ENCODE assay signal across 14 cellular contexts in the genomic region with DNA sequence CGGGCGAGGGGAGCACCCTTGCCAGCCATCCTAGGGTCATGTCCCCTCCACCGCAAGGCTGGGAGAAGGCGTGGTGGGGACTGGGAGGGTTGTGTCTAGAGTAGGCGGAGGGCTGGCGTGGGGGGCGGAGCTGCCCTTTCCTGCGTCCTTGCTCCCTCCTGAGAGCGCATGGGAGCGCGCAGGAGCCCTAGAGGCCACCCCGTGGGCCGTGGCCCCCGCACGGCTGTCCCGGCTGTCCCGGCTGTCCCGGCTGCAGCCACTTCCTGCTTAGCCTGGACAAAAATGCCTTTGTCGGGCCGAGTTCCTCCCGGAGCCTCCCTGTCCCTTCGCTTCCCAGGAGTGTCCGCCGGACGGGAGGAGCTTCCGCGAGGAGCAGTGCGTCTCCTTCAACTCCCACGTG. TPM values are rescaled to one million over a fixed set of nuclear protein-coding genes. Genes with fewer than 3 reads are reported as not detected.
DNase-seq lines count a peak whose midpoint lies in the region; ATAC-seq, FAIRE-seq and TF ChIP-seq lines count a peak whose summit lies in the region.
"Had no signal": no experiment of that assay in that cellular context is flagged by ENCODE, and none has a peak within 500 bp of the region (broad histone marks: within the 10 kb centered on the region; RNA-seq: fewer than 3 reads in every experiment).

No MANE protein-coding gene starts in this region.

- no peak for TF ChIP-seq POLR2A in HepG2 (IDR thresholded peaks at IDR 0.05; ENCODE audit: insufficient read depth in 1 of 2, low read depth in 2 of 2, low read length in 2 of 2)

- POLR2A ChIA-PET in HepG2 (lab: Yijun Ruan, JAX) = no interaction called here
- POLR2A ChIA-PET in T-cell (lab: Charles Lee) = no interaction called here

- CTCF ChIA-PET in HepG2 (lab: Yijun Ruan, JAX; ENCODE audit: low intra/inter-chr PET ratio, low total read pairs) = no interaction called here
- CTCF ChIA-PET in T-cell (lab: Charles Lee) = no interaction called here

- H3K27me3 Mint-ChIP-seq in nephron (ENCODE audit: low read depth) (peaks cover 23% of the 10 kb centered on the region), T-cell (peaks cover 0 to 14% of the 10 kb centered on the region in 2 donors), HFFc6 (ENCODE audit: insufficient read depth) (peaks cover 27% of the 10 kb centered on the region)

- whole genome bisulfite sequencing in liver = 51% methylated on average over 29 of the region's 29 CpGs
- WGBS in HepG2 (ENCODE audit: low lambda C conversion rate) = 67% methylated on average over 5 of the region's 29 CpGs

- TF ChIP-seq CTCF in liver (IDR thresholded peaks at IDR 0.05; ENCODE audit: low read depth, low read length, missing input control) (no peak), HepG2 (CRISPR knock-in tag; IDR thresholded peaks at IDR 0.05) (no peak), nephron (IDR thresholded peaks at IDR 0.05; ENCODE audit: unreplicated experiment in 3 of 3) (no peak), HFFc6 (IDR thresholded peaks at IDR 0.05) (no peak)

- H3K36me3 Mint-ChIP-seq in nephron (ENCODE audit: low read depth) (no peaks in the 10 kb centered on the region), T-cell (no peaks in the 10 kb centered on the region), HFFc6 (ENCODE audit: low read depth) (no peaks in the 10 kb centered on the region)

- H3K9me3 Mint-ChIP-seq in nephron = no peaks in the 10 kb centered on the region
- no peaks in the 10 kb centered on the region for H3K9me3 Mint-ChIP-seq in T-cell
- H3K9me3 Mint-ChIP-seq in HFFc6 = no peaks in the 10 kb centered on the region

- in situ Hi-C loops in HepG2 (cut with HindIII; ENCODE audit: extremely low pct_ligation_motif_present, low pct_unique_long_range_greater_than_20kb) = loop anchor here (25.0 kb wide), 1 partner anchor 198 kb away; the partner anchor contains the start of gene SARDH

- DNase-seq in HepG2 (ENCODE audit: low spot score) (no peak), Right ventricle myocardium superior (peak; percentile 83), T-cell (no peak), RPMI8226 (no peak), HFFc6 (no peak)
- no peak for DNase-seq in stimulated activated CD8-positive, alpha-beta memory T cell treated with anti-CD3 and anti-CD28 coated beads, Interleukin-4, amount 100 ng/mL, for 48 hours
- DNase-seq: NCI-H774 had no signal

- H3K9me3 ChIP-seq in liver (ENCODE audit: control insufficient read depth in 4 of 4, low read length in 3 of 4) (no peaks in the 10 kb centered on the region), HepG2 (ENCODE audit: low read length) (no peaks in the 10 kb centered on the region)

- no peak overlapping the region for H2AFZ ChIP-seq in HepG2 (ENCODE audit: low read length)

- TF ChIP-seq EP300 in HepG2 (IDR thresholded peaks at IDR 0.05; ENCODE audit: low read depth in 2 of 2, low read length in 2 of 2) (no peak), HepG2 (CRISPR knock-in tag; IDR thresholded peaks at IDR 0.05; ENCODE audit: borderline replicate concordance) (no peak)

- 0 out of 2 replicates have a peak, but pooled peaks cover 2% of the 10 kb centered on the region for H4K20me1 ChIP-seq in HepG2 (ENCODE audit: insufficient read depth, low read length)

- H3K4me3 Mint-ChIP-seq in nephron = peak overlapping the region; percentile 59 to 78 (median 75)
- H3K4me3 Mint-ChIP-seq in T-cell = no peak overlapping the region
- no peak overlapping the region for H3K4me3 Mint-ChIP-seq in HFFc6

- H3K9ac ChIP-seq in liver (ENCODE audit: low read depth in 1 of 2, low read length in 2 of 2) (no peak overlapping the region), HepG2 (ENCODE audit: insufficient read depth, low read depth, low read length) (no peak overlapping the region)

- peaks cover 0 to 11% (median 3%) of the 10 kb centered on the region in 4 donors for H3K36me3 ChIP-seq in liver (ENCODE audit: control insufficient read depth in 4 of 4, insufficient read depth in 3 of 4, low read depth in 1 of 4, low read length in 3 of 4)
- H3K36me3 ChIP-seq in HepG2 (replicated peaks in 1 of 2; ENCODE audit: control insufficient read depth in 1 of 2, insufficient read depth in 2 of 2, low read length in 2 of 2) = no peaks in the 10 kb centered on the region; a peak in 1 of 5 replicates

- H3K27ac Mint-ChIP-seq in nephron (peak overlapping the region; percentile 43 to 61 (median 52)), T-cell (no peak overlapping the region), HFFc6 (no peak overlapping the region)

- H3K4me1 Mint-ChIP-seq in nephron = peaks cover 30% of the 10 kb centered on the region
- H3K4me1 Mint-ChIP-seq in T-cell = peaks cover 0 to 3% (median 0%) of the 10 kb centered on the region in 3 donors
- H3K4me1 Mint-ChIP-seq in HFFc6 (ENCODE audit: low read depth) = peaks cover 5% of the 10 kb centered on the region; the same call in 1 of the 2 replicates

- no peaks in the 10 kb centered on the region for H3K79me2 ChIP-seq in HepG2 (ENCODE audit: insufficient read depth, low read length)

- peak overlapping the region; percentile 46 to 51 for H3K27ac ChIP-seq in liver (ENCODE audit: low read depth in 1 of 2, low read length in 2 of 2)
- H3K27ac ChIP-seq in HepG2 (ENCODE audit: extremely low read length, insufficient read depth, low read length) = no peak overlapping the region
- H3K27ac ChIP-seq: epithelial cell of prostate had no signal

- peaks cover 4 to 34% (median 10%) of the 10 kb centered on the region in 4 donors for H3K4me1 ChIP-seq in liver (ENCODE audit: control insufficient read depth in 4 of 4, insufficient read depth in 4 of 4, low read length in 3 of 4)
- H3K4me1 ChIP-seq in HepG2 (ENCODE audit: insufficient read depth, low read length) = peaks cover 7% of the 10 kb centered on the region; the same call in 1 of the 2 replicates

- H3K4me3 ChIP-seq in liver (ENCODE audit: low read depth in 1 of 3, low read length in 3 of 3) (no peak overlapping the region), HepG2 (replicated peaks in 1 of 3; ENCODE audit: insufficient read depth in 1 of 3, low read depth in 2 of 3, low read length in 3 of 3) (no peak overlapping the region)
- H3K4me3 ChIP-seq: lung had no signal

- H3K27me3 ChIP-seq in liver (ENCODE audit: control insufficient read depth in 4 of 4, insufficient read depth in 4 of 4, low read length in 3 of 4) (no peaks in the 10 kb centered on the region), HepG2 (ENCODE audit: control insufficient read depth in 1 of 2, insufficient read depth in 2 of 2, low read length in 2 of 2) (no peaks in the 10 kb centered on the region)

- FAIRE-seq in HepG2 (lab: Jason Lieb, UNC) = no peak

- H3K4me2 ChIP-seq in HepG2 (ENCODE audit: low read depth, low read length) = no peak overlapping the region

- no TSS peak for BruUV-seq in HepG2 (replicated peaks; lab: Mats Ljungman, UMichigan)

- intact Hi-C loops in HepG2 (cut with micrococcal nuclease; ENCODE audit: unreplicated experiment) = no loop called here
- intact Hi-C loops in Right ventricle myocardium superior (cut with DNase I) = no loop called here

- no peak for ATAC-seq in HepG2
- ATAC-seq in Right ventricle myocardium superior (ENCODE audit: poor library complexity) = peak; percentile 72
- ATAC-seq in T-cell (replicated peaks in 1 of 4) = no peak
- ATAC-seq: HCT116 had no signal

- TF ChIP-seq RAD21 in liver (IDR thresholded peaks at IDR 0.05) (peak in 1 of 2 donors; percentile 24), HepG2 (CRISPR knock-in tag; IDR thresholded peaks at IDR 0.05) (no peak)

RNA-seq across cellular contexts. Expression of gene ADAMTSL2, which starts 4.9 kb away (rescaled TPM):
- total RNA-seq in liver (10 to 100 TPM in 1 of 2 donors, 1 to 10 TPM in 1; 1.8 to 18.2 TPM), HepG2 (2016; rRNA removed; fragmentation: Illumina TruSeq; extraction: Trizol) (1.0 and 3.8 TPM in 2 replicates), Right ventricle myocardium superior (8.1 TPM), T-cell (under 1 TPM; 0.16 to 0.76 (median 0.53) TPM)
- polyA plus RNA-seq in liver (10 to 100 TPM in 1 of 2 donors, 1 to 10 TPM in 1; 3.8 to 11.6 TPM), HepG2 (2011; rRNA removed) (1.8 and 1.9 TPM in 2 replicates)
- total RNA-seq in HepG2 (2016; cell fraction: cytosol; rRNA removed; fragmentation: Illumina TruSeq; extraction: Trizol; ENCODE audit: low read depth) = 0.35 and 0.61 TPM in 2 replicates
- 0.86 and 3.7 TPM in 2 replicates for total RNA-seq in HepG2 (2016; cell fraction: insoluble cytoplasmic fraction; rRNA removed; fragmentation: Illumina TruSeq; extraction: Trizol)
- total RNA-seq in HepG2 (2016; cell fraction: membrane; rRNA removed; fragmentation: Illumina TruSeq; extraction: Trizol) = 0.99 and 1.1 TPM in 2 replicates
- total RNA-seq in HepG2 (2016; cell fraction: nucleus; rRNA removed; fragmentation: Illumina TruSeq; extraction: Trizol) = 3.9 and 4.8 TPM in 2 replicates
- 1.2 and 1.7 TPM in 2 replicates for polyA plus RNA-seq in HepG2 (2011; cell fraction: cytosol; rRNA removed)
- 4.8 and 6.6 TPM in 2 replicates for polyA plus RNA-seq in HepG2 (2011; cell fraction: nucleus; rRNA removed)
- 0.43 and 1.1 TPM in 2 replicates for polyA plus RNA-seq in HepG2 (2012)
- 0.33 and 0.43 TPM in 2 replicates for polyA plus RNA-seq in HepG2 (2016; cell fraction: cytosol; fragmentation: Illumina TruSeq; extraction: Trizol; ENCODE audit: low read depth)
- polyA plus RNA-seq in HepG2 (2016; cell fraction: insoluble cytoplasmic fraction; fragmentation: Illumina TruSeq; extraction: Trizol; ENCODE audit: low read depth) = 0.77 and 1.1 TPM in 2 replicates
- polyA plus RNA-seq in HepG2 (2016; cell fraction: membrane; fragmentation: Illumina TruSeq; extraction: Trizol; ENCODE audit: low read depth) = 0.61 and 0.78 TPM in 2 replicates
- polyA plus RNA-seq in HepG2 (2016; cell fraction: nucleus; fragmentation: Illumina TruSeq; extraction: Trizol; ENCODE audit: insufficient read depth, low read depth) = 6.6 and 7.1 TPM in 2 replicates
- polyA minus RNA-seq in HepG2 (2011; rRNA and poly(A)+ RNA removed; ENCODE audit: low replicate concordance) = 4.1 TPM in 1 of 2 replicates, not detected in the other
- polyA minus RNA-seq in HepG2 (2011; cell fraction: cytosol; rRNA and poly(A)+ RNA removed) = 0.70 and 1.3 TPM in 2 replicates
- 0.87 and 1.2 TPM in 2 replicates for polyA minus RNA-seq in HepG2 (2011; cell fraction: nucleus; rRNA and poly(A)+ RNA removed)
- under 1 TPM in 3 of 6 experiments, not detected in 3; 0.05 to 0.07 (median 0.06) TPM for total RNA-seq in HFFc6 (2021; fragmentation: NEBNext Ultra II Directional; extraction: Animal tissue kit (Norgen Biotek cat#: 25700))

RNA-seq across cellular contexts. Expression of gene MYMK, which starts 14.7 kb away (rescaled TPM):
- total RNA-seq in liver = not detected
- polyA plus RNA-seq in liver = not detected
- total RNA-seq in HepG2 (2016; rRNA removed; fragmentation: Illumina TruSeq; extraction: Trizol) = not detected in 2 replicates
- not detected in 2 replicates for total RNA-seq in HepG2 (2016; cell fraction: cytosol; rRNA removed; fragmentation: Illumina TruSeq; extraction: Trizol; ENCODE audit: low read depth)
- total RNA-seq in HepG2 (2016; cell fraction: insoluble cytoplasmic fraction; rRNA removed; fragmentation: Illumina TruSeq; extraction: Trizol) = not detected in 2 replicates
- not detected in 2 replicates for total RNA-seq in HepG2 (2016; cell fraction: membrane; rRNA removed; fragmentation: Illumina TruSeq; extraction: Trizol)
- not detected in 2 replicates for total RNA-seq in HepG2 (2016; cell fraction: nucleus; rRNA removed; fragmentation: Illumina TruSeq; extraction: Trizol)
- polyA plus RNA-seq in HepG2 (2011; rRNA removed) = not detected in 2 replicates
- not detected in 2 replicates for polyA plus RNA-seq in HepG2 (2011; cell fraction: cytosol; rRNA removed)
- polyA plus RNA-seq in HepG2 (2011; cell fraction: nucleus; rRNA removed) = not detected in 2 replicates
- polyA plus RNA-seq in HepG2 (2012) = not detected in 2 replicates
- not detected in 2 replicates for polyA plus RNA-seq in HepG2 (2016; cell fraction: cytosol; fragmentation: Illumina TruSeq; extraction: Trizol; ENCODE audit: low read depth)
- polyA plus RNA-seq in HepG2 (2016; cell fraction: insoluble cytoplasmic fraction; fragmentation: Illumina TruSeq; extraction: Trizol; ENCODE audit: low read depth) = not detected in 2 replicates
- polyA plus RNA-seq in HepG2 (2016; cell fraction: membrane; fragmentation: Illumina TruSeq; extraction: Trizol; ENCODE audit: low read depth) = not detected in 2 replicates
- polyA plus RNA-seq in HepG2 (2016; cell fraction: nucleus; fragmentation: Illumina TruSeq; extraction: Trizol; ENCODE audit: insufficient read depth, low read depth) = not detected in 2 replicates
- polyA minus RNA-seq in HepG2 (2011; rRNA and poly(A)+ RNA removed; ENCODE audit: low replicate concordance) = not detected in 2 replicates
- polyA minus RNA-seq in HepG2 (2011; cell fraction: cytosol; rRNA and poly(A)+ RNA removed) = not detected in 2 replicates
- not detected in 2 replicates for polyA minus RNA-seq in HepG2 (2011; cell fraction: nucleus; rRNA and poly(A)+ RNA removed)
- not detected for total RNA-seq in Right ventricle myocardium superior
- not detected for total RNA-seq in T-cell
- total RNA-seq in HFFc6 (2021; fragmentation: NEBNext Ultra II Directional; extraction: Animal tissue kit (Norgen Biotek cat#: 25700)) = not detected
- total RNA-seq: A172, lung had no signal
- polyA plus RNA-seq: adipose tissue, lung had no signal

Comparison
In these comparisons a context has a peak if more than half of its experiments do, and no peak if none do; other contexts are left out.
1. H3K27ac Mint-ChIP-seq: peak in nephron (3 of 3); none in T-cell (0 of 2) and HFFc6 (single experiment).
2. H3K4me3 Mint-ChIP-seq: peak in nephron (3 of 3); none in T-cell (0 of 3) and HFFc6 (single experiment).